21 cellular contexts compared by ENCODE assay signal in genomic region chr1:184260382-184260781, GRCh38.
DNase-seq lines count a peak whose midpoint lies in the region; ATAC-seq, FAIRE-seq and TF ChIP-seq lines count a peak whose summit lies in the region.
"Had no signal": no experiment of that assay in that cellular context is flagged by ENCODE, and none has a peak within 500 bp of the region (broad histone marks: within the 10 kb centered on the region; RNA-seq: fewer than 3 reads in every experiment).

No MANE protein-coding gene starts in this region.

- DNase-seq in Daoy (ENCODE audit: low read depth) = peak; percentile 37
- DNase-seq in RCC 7860 (ENCODE audit: low spot score) = peak; percentile 67
- DNase-seq in epithelial cell of prostate (ENCODE audit: low read depth, low spot score) = peak; percentile 34
- DNase-seq in trophoblast cell = peak; percentile 42 to 89
- no peak for DNase-seq in cortex of kidney (lab: John Stamatoyannopoulos, UW)
- DNase-seq in coronary artery (ENCODE audit: low spot score) = no peak
- DNase-seq in stimulated activated CD4-positive, alpha-beta T cell treated with anti-CD3 and anti-CD28 coated beads, Interleukin-1b, Interleukin-23, amount 100 ng/mL, for 48 hours = no peak
- DNase-seq: activated T-cell treated with anti-CD3 and anti-CD28 coated beads, Interleukin-2, amount 50 U/mL, for 72 hours; amygdala; C1 segment of cervical spinal cord; DMS79 treated with DMSO at 0.1 percent for 48 hours; midbrain; NCI-H1092 treated with DMSO at 0.1 percent for 48 hours; NCI-H2227 treated with DMSO at 0.1 percent for 48 hours; occipital lobe; SJCRH30; small intestine; stomach had no signal

- no peak for ATAC-seq in GM18867 (IDR thresholded peaks at IDR 0.05; ENCODE audit: unreplicated experiment)
- ATAC-seq: activated T-cell treated with anti-CD3 and anti-CD28 coated beads, Interleukin-2, amount 50 U/mL, for 72 hours; HepG2 had no signal

- H2AFZ ChIP-seq in trophoblast cell (ENCODE audit: insufficient read depth, low read length, poor library complexity) = no peak overlapping the region

- H4K8ac ChIP-seq in trophoblast cell (ENCODE audit: low read depth, low read length) = no peak overlapping the region

- no peak overlapping the region for H2BK12ac ChIP-seq in trophoblast cell (ENCODE audit: low read length)

- no peaks in the 10 kb centered on the region for H3K79me1 ChIP-seq in trophoblast cell (ENCODE audit: low read length)

- no peak overlapping the region for H3K4me3 ChIP-seq in trophoblast cell (ENCODE audit: low read depth, low read length)
- H3K4me3 ChIP-seq in coronary artery = no peak overlapping the region
- H3K4me3 ChIP-seq: SJCRH30, stomach had no signal

- no peak overlapping the region for H3K23ac ChIP-seq in trophoblast cell (ENCODE audit: low read length)

- H3K79me2 ChIP-seq in trophoblast cell (ENCODE audit: control insufficient read depth, insufficient read depth, low read length, poor library complexity) = no peaks in the 10 kb centered on the region

- H2BK120ac ChIP-seq in trophoblast cell (ENCODE audit: insufficient read depth, low read length, poor library complexity) = no peak overlapping the region

- H4K12ac ChIP-seq in trophoblast cell (ENCODE audit: low read depth, low read length) = no peak overlapping the region

- no peaks in the 10 kb centered on the region for H3K36me3 ChIP-seq in trophoblast cell (ENCODE audit: control insufficient read depth in 1 of 2, insufficient read depth in 2 of 2, low read length in 2 of 2)
- H3K36me3 ChIP-seq: SJCRH30, stomach had no signal

- H3K4me2 ChIP-seq in trophoblast cell (ENCODE audit: low read length) = no peak overlapping the region

- no peak overlapping the region for H3K18ac ChIP-seq in trophoblast cell (ENCODE audit: low read length)

- no CpG with 5 or more reads among the region's 1 CpG for WGBS in trophoblast cell (ENCODE audit: extremely low coverage, insufficient coverage, insufficient read length)

- no peak overlapping the region for H4K91ac ChIP-seq in trophoblast cell (ENCODE audit: low read depth, low read length)

- H3K27me3 ChIP-seq in trophoblast cell (ENCODE audit: insufficient read depth, low read length) = no peaks in the 10 kb centered on the region
- H3K27me3 ChIP-seq: SJCRH30, stomach had no signal

- no peak overlapping the region for H3K27ac ChIP-seq in epithelial cell of prostate
- H3K27ac ChIP-seq in trophoblast cell (ENCODE audit: low read depth, low read length) = no peak overlapping the region
- H3K27ac ChIP-seq in coronary artery = no peak overlapping the region
- H3K27ac ChIP-seq: SJCRH30, stomach had no signal

- H3K9ac ChIP-seq in trophoblast cell (ENCODE audit: low read length) = no peak overlapping the region

- H3K14ac ChIP-seq in trophoblast cell (ENCODE audit: low read length) = no peak overlapping the region

- no peak for FAIRE-seq in RCC 7860 (lab: Jason Lieb, UNC)
- FAIRE-seq: HepG2, islet of Langerhans, small intestine had no signal

- no peak overlapping the region for H3K4ac ChIP-seq in trophoblast cell (ENCODE audit: low read depth, low read length)

- H2BK5ac ChIP-seq in trophoblast cell (ENCODE audit: low read depth, low read length, poor library complexity) = no peak overlapping the region

- H3K4me1 ChIP-seq in trophoblast cell (ENCODE audit: control insufficient read depth in 1 of 2, insufficient read depth in 2 of 2, low read length in 2 of 2) = no peaks in the 10 kb centered on the region
- H3K4me1 ChIP-seq: SJCRH30, stomach had no signal

- no peak for TF ChIP-seq CTCF in coronary artery (IDR thresholded peaks at IDR 0.05)

- no peaks in the 10 kb centered on the region for H3K9me3 ChIP-seq in trophoblast cell (ENCODE audit: insufficient read depth, low read depth, low read length)
- H3K9me3 ChIP-seq: SJCRH30, stomach had no signal

- no peak overlapping the region for H2AK5ac ChIP-seq in trophoblast cell (ENCODE audit: low read length)

Comparison
In these comparisons a context has a peak if more than half of its experiments do, and no peak if none do; other contexts are left out.
1. DNase-seq: peak in Daoy (single experiment), RCC 7860 (single experiment), epithelial cell of prostate (single experiment) and trophoblast cell (2 of 2); none in cortex of kidney (single experiment), coronary artery (single experiment) and stimulated activated CD4-positive, alpha-beta T cell treated with anti-CD3 and anti-CD28 coated beads, Interleukin-1b, Interleukin-23, amount 100 ng/mL, for 48 hours (single experiment).